ENCODE assay signal across 12 cellular contexts in the genomic region with DNA sequence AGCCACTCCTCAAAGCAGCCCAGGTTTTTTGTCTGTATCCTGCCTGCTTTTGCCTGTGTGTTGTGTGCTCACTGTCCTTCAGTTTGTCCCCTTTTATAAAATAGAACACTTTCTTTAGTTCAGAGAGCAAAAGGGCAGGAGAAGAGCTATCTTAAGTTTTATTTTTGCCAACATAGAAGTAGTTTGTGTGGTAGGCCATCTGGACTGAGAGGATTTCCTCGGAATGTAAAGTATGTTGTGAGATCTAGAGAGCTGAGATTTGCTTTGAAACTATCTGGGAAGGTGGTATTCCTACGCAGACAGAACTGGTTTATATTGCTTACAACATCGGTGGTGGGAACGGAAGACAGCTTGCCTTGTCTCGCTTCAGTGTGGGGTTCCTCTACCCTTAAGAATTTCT.
A peak's percentile ranks its signal among the peaks of the same experiment; 100 is the strongest.
DNase-seq lines count a peak whose midpoint lies in the region; ATAC-seq, FAIRE-seq and TF ChIP-seq lines count a peak whose summit lies in the region.
"Had no signal": no experiment of that assay in that cellular context is flagged by ENCODE, and none has a peak within 500 bp of the region (broad histone marks: within the 10 kb centered on the region; RNA-seq: fewer than 3 reads in every experiment).

No MANE protein-coding gene starts in this region.

- H4K20me1 ChIP-seq in astrocyte (ENCODE audit: insufficient read depth, low read length) (peaks cover 13% of the 10 kb centered on the region), smooth muscle cell (ENCODE audit: low read depth) (peaks cover 11% of the 10 kb centered on the region)

- peak; percentile 62 for FAIRE-seq in H54 (lab: Jason Lieb, UNC)
- no peak for FAIRE-seq in astrocyte (lab: Jason Lieb, UNC)
- no peak for FAIRE-seq in GM19239 (lab: Jason Lieb, UNC)

- no peaks in the 10 kb centered on the region for H3K36me3 Mint-ChIP-seq in astrocyte (ENCODE audit: low read depth, unreplicated experiment)
- peaks cover 51% of the 10 kb centered on the region for H3K36me3 Mint-ChIP-seq in effector memory CD8-positive, alpha-beta T cell (ENCODE audit: insufficient read depth)
- H3K36me3 Mint-ChIP-seq: IgD-negative memory B cell had no signal

- ATAC-seq in effector memory CD8-positive, alpha-beta T cell (replicated peaks) = no peak
- ATAC-seq: mucosa of descending colon had no signal

- H3K36me3 ChIP-seq in astrocyte (ENCODE audit: insufficient read depth, low read length) (no peaks in the 10 kb centered on the region), smooth muscle cell (ENCODE audit: low read depth) (no peaks in the 10 kb centered on the region), BE2C (no peaks in the 10 kb centered on the region; the same call in 1 of the 2 replicates)

- peak overlapping the region; percentile 27 for H3K4me3 Mint-ChIP-seq in astrocyte (ENCODE audit: unreplicated experiment)
- no peak overlapping the region for H3K4me3 Mint-ChIP-seq in effector memory CD8-positive, alpha-beta T cell
- H3K4me3 Mint-ChIP-seq: IgD-negative memory B cell had no signal

- no peaks in the 10 kb centered on the region for H3K9me3 ChIP-seq in astrocyte (ENCODE audit: insufficient read depth, low read depth, low read length)
- H3K9me3 ChIP-seq in smooth muscle cell (replicated peaks; ENCODE audit: low read depth) = no peaks in the 10 kb centered on the region
- H3K9me3 ChIP-seq in BE2C = no peaks in the 10 kb centered on the region
- H3K9me3 ChIP-seq: mucosa of descending colon had no signal

- 4% methylated on average over 5 of the region's 5 CpGs for WGBS in smooth muscle cell (ENCODE audit: low lambda C conversion rate)

- H3K4me1 ChIP-seq in astrocyte (ENCODE audit: insufficient read depth, low read length) = peaks cover 4% of the 10 kb centered on the region
- peaks cover 11% of the 10 kb centered on the region for H3K4me1 ChIP-seq in smooth muscle cell (ENCODE audit: low read depth)
- no peaks in the 10 kb centered on the region; the same call in 1 of the 2 replicates for H3K4me1 ChIP-seq in BE2C

- H3F3A ChIP-seq in smooth muscle cell (ENCODE audit: low read depth) = no peaks in the 10 kb centered on the region

- no peaks in the 10 kb centered on the region for H3K27me3 Mint-ChIP-seq in astrocyte (ENCODE audit: low read depth, unreplicated experiment)
- H3K27me3 Mint-ChIP-seq in effector memory CD8-positive, alpha-beta T cell = no peaks in the 10 kb centered on the region
- H3K27me3 Mint-ChIP-seq: IgD-negative memory B cell had no signal

- DNase-seq in H54 (ENCODE audit: insufficient read length, low spot score) = no peak
- peak; percentile 69 for DNase-seq in astrocyte (ENCODE audit: low read depth)
- peak; percentile 96 for DNase-seq in iris pigment epithelial cell (ENCODE audit: low read depth)
- DNase-seq in smooth muscle cell (lab: John Stamatoyannopoulos, UW; ENCODE audit: unreplicated experiment) = no peak
- DNase-seq in BE2C = no peak
- no peak for DNase-seq in GM19239 (ENCODE audit: insufficient read length, low spot score)
- no peak for DNase-seq in effector memory CD8-positive, alpha-beta T cell
- DNase-seq: head of caudate nucleus, mucosa of descending colon, NCI-H1417, NCI-H526 treated with DMSO at 0.1 percent for 48 hours had no signal

- peaks cover 40% of the 10 kb centered on the region for H3K79me2 ChIP-seq in astrocyte (ENCODE audit: insufficient read depth, low read length)
- H3K79me2 ChIP-seq in smooth muscle cell (ENCODE audit: low read depth) = peaks cover 81% of the 10 kb centered on the region

- H2AFZ ChIP-seq in astrocyte (ENCODE audit: low read depth, low read length) (no peak overlapping the region), smooth muscle cell (ENCODE audit: low read depth) (no peak overlapping the region)

- peak overlapping the region; percentile 32 for H3K9ac ChIP-seq in astrocyte (ENCODE audit: low read length)
- peak overlapping the region; percentile 32 for H3K9ac ChIP-seq in smooth muscle cell (ENCODE audit: low read depth)

- H3K27ac ChIP-seq in astrocyte (ENCODE audit: low read depth, low read length) (peak overlapping the region; percentile 28), smooth muscle cell (ENCODE audit: low read depth) (peak overlapping the region; percentile 91)

- H3K27me3 ChIP-seq in astrocyte (ENCODE audit: insufficient read depth, low read length) (no peaks in the 10 kb centered on the region), smooth muscle cell (ENCODE audit: low read depth) (no peaks in the 10 kb centered on the region), BE2C (no peaks in the 10 kb centered on the region)

- H3K4me2 ChIP-seq in astrocyte (ENCODE audit: low read length) = peak overlapping the region; percentile 12
- H3K4me2 ChIP-seq in smooth muscle cell = peak overlapping the region; percentile 73

- H3K27ac Mint-ChIP-seq in astrocyte (ENCODE audit: unreplicated experiment) = peak overlapping the region; percentile 70
- H3K27ac Mint-ChIP-seq in effector memory CD8-positive, alpha-beta T cell = peak overlapping the region in 1 of 2 donors; percentile 51
- H3K27ac Mint-ChIP-seq: IgD-negative memory B cell had no signal

- H3K4me3 ChIP-seq in astrocyte (ENCODE audit: insufficient read depth, low read depth, low read length) = no peak overlapping the region
- peak overlapping the region; percentile 23 for H3K4me3 ChIP-seq in smooth muscle cell
- no peak overlapping the region for H3K4me3 ChIP-seq in BE2C (ENCODE audit: low read depth, low read length)
- H3K4me3 ChIP-seq: mucosa of descending colon had no signal

- H3K4me1 Mint-ChIP-seq in astrocyte (ENCODE audit: low read depth, unreplicated experiment) = peaks cover 25% of the 10 kb centered on the region
- peaks cover 50 to 70% of the 10 kb centered on the region in 2 donors for H3K4me1 Mint-ChIP-seq in effector memory CD8-positive, alpha-beta T cell (ENCODE audit: low read depth in 2 of 2)

- TF ChIP-seq POLR2A in H54 (IDR thresholded peaks at IDR 0.05; ENCODE audit: low read depth, low read length) = no peak

- no peaks in the 10 kb centered on the region for H3K9me3 Mint-ChIP-seq in astrocyte (ENCODE audit: unreplicated experiment)
- H3K9me3 Mint-ChIP-seq in effector memory CD8-positive, alpha-beta T cell = no peaks in the 10 kb centered on the region
- H3K9me3 Mint-ChIP-seq: IgD-negative memory B cell had no signal

- TF ChIP-seq CTCF in astrocyte (IDR thresholded peaks at IDR 0.05; ENCODE audit: insufficient read depth, low read depth, low read length) (no peak), smooth muscle cell (IDR thresholded peaks at IDR 0.05; ENCODE audit: borderline replicate concordance, insufficient read depth, poor library complexity, severe bottlenecking) (no peak), BE2C (IDR thresholded peaks at IDR 0.05; ENCODE audit: low read depth, low read length) (no peak)

Comparison
In these comparisons a context has a peak if more than half of its experiments do, and no peak if none do; other contexts are left out.
1. DNase-seq: peak in astrocyte (single experiment) and iris pigment epithelial cell (single experiment); none in H54 (single experiment), smooth muscle cell (single experiment), BE2C (single experiment), GM19239 (single experiment) and effector memory CD8-positive, alpha-beta T cell (0 of 3).